In the genomic region with DNA sequence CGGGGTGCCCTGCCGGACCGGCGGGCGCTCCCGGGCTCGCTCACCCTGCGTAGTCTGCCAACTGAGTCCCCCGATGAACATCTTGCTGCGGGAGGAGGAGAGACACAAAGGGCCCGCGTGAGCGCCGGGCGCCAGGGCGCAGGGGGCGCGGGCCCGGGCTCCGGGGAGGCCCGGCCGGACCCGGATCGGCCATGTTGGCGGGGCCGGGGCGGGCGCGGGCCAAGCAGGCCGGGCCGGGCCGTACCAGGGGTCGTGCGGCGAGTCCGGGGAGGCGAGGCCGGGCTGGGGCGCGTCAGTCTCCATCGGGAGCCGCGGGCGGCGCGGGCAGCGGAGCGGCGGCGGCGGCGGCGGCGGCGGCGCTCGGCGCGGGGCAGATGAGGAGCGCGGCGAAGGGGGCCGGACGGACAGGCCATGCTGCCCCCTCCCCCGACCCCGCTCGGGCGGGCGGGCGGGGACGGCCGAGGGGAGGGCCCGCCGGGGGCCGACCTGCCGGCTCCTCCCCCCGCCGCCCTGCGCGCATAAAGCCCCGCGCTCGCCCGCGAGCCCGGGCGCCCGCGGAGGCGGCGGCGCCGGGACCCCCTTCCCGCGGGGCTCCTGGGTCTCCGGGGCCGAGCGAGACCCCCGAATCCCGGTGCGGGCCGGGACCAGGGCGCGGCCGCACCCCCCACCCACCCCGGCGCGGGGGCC, we compare ENCODE assay signal across 9 cellular contexts. TPM values are rescaled to one million over a fixed set of nuclear protein-coding genes. Genes with fewer than 3 reads are reported as not detected.
DNase-seq lines count a peak whose midpoint lies in the region; TF ChIP-seq lines count a peak whose summit lies in the region.
"Had no signal": no experiment of that assay in that cellular context is flagged by ENCODE, and none has a peak within 500 bp of the region (broad histone marks: within the 10 kb centered on the region; RNA-seq: fewer than 3 reads in every experiment).

A gene (minus strand): TSS at position 376 of the 687 bp plus-strand sequence. CDS start 73 bp downstream, at position 303.

- H3K36me3 ChIP-seq in liver (ENCODE audit: control insufficient read depth in 4 of 4, insufficient read depth in 3 of 4, low read depth in 1 of 4, low read length in 3 of 4) (no peaks in the 10 kb centered on the region), tibial nerve (no peaks in the 10 kb centered on the region)

- H3K4me3 ChIP-seq in astrocyte of the cerebellum (ENCODE audit: low read depth, low read length) (peak within 1 kb of the TSS; percentile 48), liver (ENCODE audit: low read depth in 1 of 3, low read length in 3 of 3) (peak within 1 kb of the TSS in 2 of 3 donors; percentile 13 to 60), tibial nerve (peak within 1 kb of the TSS; percentile 33 to 61 (median 42))
- H3K4me3 ChIP-seq: K562 had no signal

- intact Hi-C loops in activated CD4-positive, alpha-beta T cell treated with anti-CD3 and anti-CD28 coated beads, Interleukin-2, amount 10 ng/mL, durations not matched to agents 24 days and 14 days (cut with micrococcal nuclease): no loop called here

- H3K9me3 Mint-ChIP-seq in activated CD4-positive, alpha-beta T cell treated with anti-CD3 and anti-CD28 coated beads, Interleukin-2, amount 10 ng/mL, durations not matched to agents 24 days and 14 days: no peaks in the 10 kb centered on the region

- H3K27ac Mint-ChIP-seq in activated CD4-positive, alpha-beta T cell treated with anti-CD3 and anti-CD28 coated beads, Interleukin-2, amount 10 ng/mL, durations not matched to agents 24 days and 14 days: no peak within 1 kb of the TSS

- no peaks in the 10 kb centered on the region for H3K9me3 ChIP-seq in liver (ENCODE audit: control insufficient read depth in 4 of 4, low read length in 3 of 4)
- H3K9me3 ChIP-seq in tibial nerve: no peaks in the 10 kb centered on the region

- H3K27ac ChIP-seq in liver (ENCODE audit: low read depth in 1 of 2, low read length in 2 of 2): no peak within 1 kb of the TSS
- H3K27ac ChIP-seq in tibial nerve: peak within 1 kb of the TSS in 3 of 4 donors; percentile 35 to 68 (median 59)

- no peak for TF ChIP-seq EP300 in tibial nerve (IDR thresholded peaks at IDR 0.05)

- H3K27me3 ChIP-seq in liver (ENCODE audit: control insufficient read depth in 4 of 4, insufficient read depth in 4 of 4, low read length in 3 of 4): peaks cover 0 to 8% (median 3%) of the 10 kb centered on the region in 4 donors
- peaks cover 0 to 67% of the 10 kb centered on the region in 2 donors for H3K27me3 ChIP-seq in tibial nerve

- in situ Hi-C loops in astrocyte of the cerebellum (cut with HindIII; ENCODE audit: low sequenced_read_pairs): no loop called here

- H3K9ac ChIP-seq in liver (ENCODE audit: low read depth in 1 of 2, low read length in 2 of 2): no peak within 1 kb of the TSS

- H3K4me1 ChIP-seq in liver (ENCODE audit: control insufficient read depth in 4 of 4, insufficient read depth in 4 of 4, low read length in 3 of 4): peaks cover 0 to 20% (median 10%) of the 10 kb centered on the region in 4 donors
- peaks cover 0 to 36% (median 12%) of the 10 kb centered on the region in 4 donors for H3K4me1 ChIP-seq in tibial nerve

- H3K4me1 Mint-ChIP-seq in activated CD4-positive, alpha-beta T cell treated with anti-CD3 and anti-CD28 coated beads, Interleukin-2, amount 10 ng/mL, durations not matched to agents 24 days and 14 days: peaks cover 12% of the 10 kb centered on the region

- DNase-seq in activated CD4-positive, alpha-beta T cell treated with anti-CD3 and anti-CD28 coated beads, Interleukin-2, amount 10 ng/mL, durations not matched to agents 24 days and 14 days: peak; percentile 63
- DNase-seq in activated CD4-positive, alpha-beta T cell treated with anti-CD3 and anti-CD28 coated beads, Interleukin-2, amount 50 U/mL, for 4 hours: no peak
- DNase-seq in astrocyte of the cerebellum (ENCODE audit: low read depth) (no peak), tibial nerve (ENCODE audit: low spot score in 2 of 2) (no peak), retina (no peak), medulla oblongata (ENCODE audit: extremely low spot score) (no peak), NCI-H128 (lab: John Stamatoyannopoulos, UW; ENCODE audit: unreplicated experiment) (no peak)

- WGBS in liver: 2% methylated on average over 108 of the region's 108 CpGs
- WGBS in tibial nerve, 2 donors: 0% methylated on average over 1 to 34 of the region's 108 CpGs

- no peak for TF ChIP-seq RAD21 in liver (IDR thresholded peaks at IDR 0.05)

- no peak for TF ChIP-seq POLR2A in tibial nerve (IDR thresholded peaks at IDR 0.05)

- peaks cover 72% of the 10 kb centered on the region for H3K27me3 Mint-ChIP-seq in activated CD4-positive, alpha-beta T cell treated with anti-CD3 and anti-CD28 coated beads, Interleukin-2, amount 10 ng/mL, durations not matched to agents 24 days and 14 days

- TF ChIP-seq CTCF in astrocyte of the cerebellum (IDR thresholded peaks at IDR 0.05; ENCODE audit: low read depth, low read length, missing control alignments): no peak
- no peak for TF ChIP-seq CTCF in liver (IDR thresholded peaks at IDR 0.05; ENCODE audit: low read depth, low read length, missing input control)
- TF ChIP-seq CTCF in tibial nerve (IDR thresholded peaks at IDR 0.05): no peak

- peak within 1 kb of the TSS; percentile 73 for H3K4me3 Mint-ChIP-seq in activated CD4-positive, alpha-beta T cell treated with anti-CD3 and anti-CD28 coated beads, Interleukin-2, amount 10 ng/mL, durations not matched to agents 24 days and 14 days

- H3K36me3 Mint-ChIP-seq in activated CD4-positive, alpha-beta T cell treated with anti-CD3 and anti-CD28 coated beads, Interleukin-2, amount 10 ng/mL, durations not matched to agents 24 days and 14 days (ENCODE audit: low read depth): no peaks in the 10 kb centered on the region

TF ChIP-seq in liver, 16 proteins besides CTCF, POLR2A, EP300 and RAD21:
- no peak for TF ChIP-seq HNF4A (conservative IDR thresholded peaks at IDR 0.05)
- TF ChIP-seq EGR1 (IDR thresholded peaks at IDR 0.05; ENCODE audit: low read depth in 2 of 2): no peak
- no peak for TF ChIP-seq HNF4G (IDR thresholded peaks at IDR 0.05)
- TF ChIP-seq, protein P1, sequence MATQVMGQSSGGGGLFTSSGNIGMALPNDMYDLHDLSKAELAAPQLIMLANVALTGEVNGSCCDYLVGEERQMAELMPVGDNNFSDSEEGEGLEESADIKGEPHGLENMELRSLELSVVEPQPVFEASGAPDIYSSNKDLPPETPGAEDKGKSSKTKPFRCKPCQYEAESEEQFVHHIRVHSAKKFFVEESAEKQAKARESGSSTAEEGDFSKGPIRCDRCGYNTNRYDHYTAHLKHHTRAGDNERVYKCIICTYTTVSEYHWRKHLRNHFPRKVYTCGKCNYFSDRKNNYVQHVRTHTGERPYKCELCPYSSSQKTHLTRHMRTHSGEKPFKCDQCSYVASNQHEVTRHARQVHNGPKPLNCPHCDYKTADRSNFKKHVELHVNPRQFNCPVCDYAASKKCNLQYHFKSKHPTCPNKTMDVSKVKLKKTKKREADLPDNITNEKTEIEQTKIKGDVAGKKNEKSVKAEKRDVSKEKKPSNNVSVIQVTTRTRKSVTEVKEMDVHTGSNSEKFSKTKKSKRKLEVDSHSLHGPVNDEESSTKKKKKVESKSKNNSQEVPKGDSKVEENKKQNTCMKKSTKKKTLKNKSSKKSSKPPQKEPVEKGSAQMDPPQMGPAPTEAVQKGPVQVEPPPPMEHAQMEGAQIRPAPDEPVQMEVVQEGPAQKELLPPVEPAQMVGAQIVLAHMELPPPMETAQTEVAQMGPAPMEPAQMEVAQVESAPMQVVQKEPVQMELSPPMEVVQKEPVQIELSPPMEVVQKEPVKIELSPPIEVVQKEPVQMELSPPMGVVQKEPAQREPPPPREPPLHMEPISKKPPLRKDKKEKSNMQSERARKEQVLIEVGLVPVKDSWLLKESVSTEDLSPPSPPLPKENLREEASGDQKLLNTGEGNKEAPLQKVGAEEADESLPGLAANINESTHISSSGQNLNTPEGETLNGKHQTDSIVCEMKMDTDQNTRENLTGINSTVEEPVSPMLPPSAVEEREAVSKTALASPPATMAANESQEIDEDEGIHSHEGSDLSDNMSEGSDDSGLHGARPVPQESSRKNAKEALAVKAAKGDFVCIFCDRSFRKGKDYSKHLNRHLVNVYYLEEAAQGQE (IDR thresholded peaks at IDR 0.05): no peak

RNA-seq across cellular contexts. Expression of the gene that starts here (rescaled TPM):
- 0.33 and 0.79 TPM in 2 replicates for total RNA-seq in activated CD4-positive, alpha-beta T cell treated with anti-CD3 and anti-CD28 coated beads, Interleukin-2, amount 10 ng/mL, durations not matched to agents 24 days and 14 days
- total RNA-seq in liver: 1 to 10 TPM in 1 of 2 donors, not detected in 1; 1.2 TPM
- under 1 TPM in 1 of 2 donors, not detected in 1; 0.13 TPM for polyA plus RNA-seq in liver
- total RNA-seq in tibial nerve: 1 to 10 TPM in 1 of 4 donors, under 1 TPM in 2, not detected in 1; 0.22 to 1.2 (median 0.59) TPM
- polyA plus RNA-seq: K562 had no signal

Comparison
In these comparisons a context has a peak if more than half of its experiments do, and no peak if none do; other contexts are left out.
1. Peak in DNase-seq in activated CD4-positive, alpha-beta T cell treated with anti-CD3 and anti-CD28 coated beads, Interleukin-2, amount 10 ng/mL, durations not matched to agents 24 days and 14 days; RNA of the gene not detected or under 1 TPM.
2. H3K27ac ChIP-seq: peak in tibial nerve (3 of 4); none in liver (0 of 2).
3. Peak in every context shown above with its lines, with median percentiles within 50 percentile points of each other: H3K4me3 ChIP-seq.